ENCODE assay signal across 8 cellular contexts in the genomic region with DNA sequence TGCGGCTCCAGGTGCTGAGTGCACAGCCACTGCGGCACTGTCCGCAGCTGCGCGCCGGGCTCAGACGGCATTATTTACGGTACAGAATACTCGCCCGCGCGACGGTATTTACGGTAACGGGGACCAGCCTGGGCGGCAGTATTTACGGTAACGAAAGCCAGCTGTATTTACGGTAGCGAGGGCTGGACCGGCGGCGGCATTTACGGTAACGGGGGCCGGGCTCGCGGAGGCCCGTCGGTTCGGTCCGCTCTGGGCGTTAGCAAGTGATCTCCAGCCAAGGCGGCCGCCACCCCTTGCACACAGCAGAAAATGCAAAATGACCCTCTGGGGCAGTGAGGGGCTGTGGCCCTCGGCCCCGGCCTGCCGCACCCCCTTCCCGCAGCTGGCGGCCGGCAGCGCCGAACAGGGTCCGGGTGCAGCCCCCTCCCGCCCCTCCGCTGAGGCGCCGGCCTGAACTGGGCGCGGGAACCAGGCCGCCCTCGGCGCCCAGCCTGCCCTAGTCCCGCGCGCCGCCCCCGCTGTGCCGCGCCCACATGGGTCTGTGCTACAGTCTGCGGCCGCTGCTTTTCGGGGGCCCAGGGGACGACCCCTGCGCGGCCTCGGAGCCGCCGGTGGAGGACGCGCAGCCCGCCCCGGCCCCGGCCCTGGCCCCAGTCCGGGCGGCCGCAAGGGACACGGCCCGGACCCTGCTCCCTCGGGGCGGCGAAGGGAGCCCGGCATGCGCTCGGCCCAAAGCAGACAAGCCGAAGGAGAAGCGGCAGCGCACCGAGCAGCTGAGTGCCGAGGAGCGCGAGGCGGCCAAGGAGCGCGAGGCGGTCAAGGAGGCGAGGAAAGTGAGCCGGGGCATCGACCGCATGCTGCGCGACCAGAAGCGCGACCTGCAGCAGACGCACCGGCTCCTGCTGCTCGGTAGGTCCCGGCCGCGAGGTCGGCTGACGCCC. TPM values are rescaled to one million over a fixed set of nuclear protein-coding genes. Genes with fewer than 3 reads are reported as not detected.
DNase-seq lines count a peak whose midpoint lies in the region; ATAC-seq and TF ChIP-seq lines count a peak whose summit lies in the region.

Gene GNAL, plus strand, starts transcription at position 234 of the 941 bp plus-strand sequence. Its CDS starts 300 bp downstream, at position 534.

- H3K27ac ChIP-seq in mesodermal cell (ENCODE audit: low read depth, low read length, severe bottlenecking) = peak within 1 kb of the TSS; percentile 36

- 0 to 1% methylated on average over 69 to 107 of the region's 112 CpGs for WGBS in mesodermal cell (ENCODE audit: insufficient coverage in 2 of 2), 2 experiments

- H3K4me3 ChIP-seq in epithelial cell of proximal tubule (ENCODE audit: low read depth, low read length) = peak within 1 kb of the TSS; percentile 56
- peak within 1 kb of the TSS; percentile 64 for H3K4me3 ChIP-seq in mesodermal cell (ENCODE audit: extremely low read depth, insufficient read depth, low read length, poor library complexity, severe bottlenecking)

- no peaks in the 10 kb centered on the region for H3K4me1 ChIP-seq in mesodermal cell (ENCODE audit: control insufficient read depth, insufficient read depth, low read length, poor library complexity, severe bottlenecking)

- H3K9me3 ChIP-seq in mesodermal cell (ENCODE audit: control insufficient read depth, low read length) = no peaks in the 10 kb centered on the region

- no peaks in the 10 kb centered on the region for H3K36me3 ChIP-seq in mesodermal cell (ENCODE audit: control insufficient read depth, insufficient read depth, low read length)

- DNase-seq in GM10266 (ENCODE audit: extremely low spot score) = peak; percentile 80
- peak; percentile 58 for DNase-seq in NCI-H460 (ENCODE audit: extremely low read depth, low read depth)
- peak; percentile 2 for DNase-seq in activated CD8-positive, alpha-beta memory T cell treated with anti-CD3 and anti-CD28 coated beads, Interleukin-2, amount 50 U/mL, for 24 hours (ENCODE audit: extremely low read depth)
- peak; percentile 45 for DNase-seq in epithelial cell of proximal tubule (ENCODE audit: low read depth)
- peak; percentile 19 for DNase-seq in stimulated activated CD8-positive, alpha-beta memory T cell treated with anti-CD3 and anti-CD28 coated beads, Interleukin-15, amount 100 ng/mL, for 24 hours (ENCODE audit: low read depth)

- TF ChIP-seq CTCF in GM10266 (IDR thresholded peaks at IDR 0.05; ENCODE audit: control insufficient read depth, insufficient read depth, low read depth, missing control alignments) = no peak
- no peak for TF ChIP-seq CTCF in epithelial cell of proximal tubule (conservative IDR thresholded peaks at IDR 0.05; ENCODE audit: low read depth, low read length)

- ATAC-seq in HG02981 (IDR thresholded peaks at IDR 0.05; ENCODE audit: unreplicated experiment) (peak; percentile 67), GM21825 (IDR thresholded peaks at IDR 0.05; ENCODE audit: unreplicated experiment) (no peak)

RNA-seq across cellular contexts. Expression of gene GNAL, which starts in this region (rescaled TPM):
- total RNA-seq in NCI-H460 (2014; rRNA removed; shearing (Covaris generic)) = 8.6 TPM in 2 replicates
- polyA plus RNA-seq in NCI-H460 (2014; cell fraction: nucleus; rRNA removed) = 2.3 and 2.4 TPM in 2 replicates
- total RNA-seq in epithelial cell of proximal tubule = 3.2 and 5.0 TPM in 2 replicates
- polyA plus RNA-seq in mesodermal cell (2013, experiment 1 of 2) = 11.5 TPM
- polyA plus RNA-seq in mesodermal cell (2013, experiment 2 of 2) = 12.3 TPM

Comparison
In these comparisons a context has a peak if more than half of its experiments do, and no peak if none do; other contexts are left out.
1. DNase-seq: peak in every context shown above with its lines; median percentile 80 in GM10266; 58 in NCI-H460; 45 in epithelial cell of proximal tubule; 19 in stimulated activated CD8-positive, alpha-beta memory T cell treated with anti-CD3 and anti-CD28 coated beads, Interleukin-15, amount 100 ng/mL, for 24 hours; 2 in activated CD8-positive, alpha-beta memory T cell treated with anti-CD3 and anti-CD28 coated beads, Interleukin-2, amount 50 U/mL, for 24 hours.